ENCODE assay signal across 11 cellular contexts in the genomic region with DNA sequence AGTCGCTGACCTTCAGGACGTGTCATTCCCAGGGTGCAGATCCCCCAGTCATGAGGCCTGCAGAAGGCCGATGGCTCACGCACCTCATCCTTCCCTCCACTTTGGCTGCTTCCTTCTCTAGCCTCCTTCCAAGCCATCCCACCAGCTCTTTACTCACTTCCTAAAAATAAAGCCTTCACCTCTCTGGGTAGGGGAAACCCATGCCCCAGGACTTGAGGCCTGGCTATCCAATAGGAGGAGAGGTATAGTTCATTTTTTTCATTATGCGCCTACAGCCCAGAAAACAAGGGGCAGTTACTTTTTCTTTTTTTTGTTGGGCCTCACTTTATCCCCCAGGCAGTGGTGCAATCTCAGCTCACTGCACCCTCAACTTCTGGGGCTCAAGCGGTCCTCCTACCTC.
A peak's percentile ranks its signal among the peaks of the same experiment; 100 is the strongest.
DNase-seq lines count a peak whose midpoint lies in the region; ATAC-seq, FAIRE-seq and TF ChIP-seq lines count a peak whose summit lies in the region.
"Had no signal": no experiment of that assay in that cellular context is flagged by ENCODE, and none has a peak within 500 bp of the region (broad histone marks: within the 10 kb centered on the region; RNA-seq: fewer than 3 reads in every experiment).

No MANE protein-coding gene starts in this region.

- peaks cover 26% of the 10 kb centered on the region for H3K4me1 Mint-ChIP-seq in activated CD8-positive, alpha-beta T cell treated with anti-CD3 and anti-CD28 coated beads, Interleukin-2, amount 10 ng/mL, durations not matched to agents 7 days and 5 days (ENCODE audit: low read depth)
- H3K4me1 Mint-ChIP-seq in activated CD8-positive, alpha-beta T cell treated with anti-CD3 and anti-CD28 coated beads for 36 hours (ENCODE audit: low read depth): peaks cover 25% of the 10 kb centered on the region
- peaks cover 13% of the 10 kb centered on the region for H3K4me1 Mint-ChIP-seq in stimulated activated effector memory CD8-positive, alpha-beta T cell treated with anti-CD3 and anti-CD28 coated beads, Interleukin-12 subunit alpha, Interleukin-12 subunit beta, amount 100 ng/mL, for 72 hours
- peaks cover 10% of the 10 kb centered on the region for H3K4me1 Mint-ChIP-seq in activated CD8-positive, alpha-beta memory T cell treated with anti-CD3 and anti-CD28 coated beads, Interleukin-2, amount 10 ng/mL, durations not matched to agents 7 days and 5 days

- CTCF ChIA-PET in activated CD8-positive, alpha-beta T cell treated with anti-CD3 and anti-CD28 coated beads, Interleukin-2, amount 10 ng/mL, durations not matched to agents 7 days and 5 days (lab: Charles Lee): interaction anchor here (1.0 to 2.4 kb wide), 2 partner anchors 12 to 14 kb away, joined by 4 to 12 read pairs; no protein-coding TSS in a partner anchor
- CTCF ChIA-PET in activated CD8-positive, alpha-beta T cell treated with anti-CD3 and anti-CD28 coated beads for 36 hours (lab: Charles Lee): interaction anchor here (1.4 kb wide), 1 partner anchor 31 kb away, joined by 4 read pairs; no protein-coding TSS in a partner anchor
- CTCF ChIA-PET in GM12878 (lab: Yijun Ruan, JAX): interaction anchor here (0.9 to 2.1 kb wide), 3 partner anchors 22 to 294 kb away, joined by 4 to 10 read pairs (median 5); no protein-coding TSS in a partner anchor
- CTCF ChIA-PET in activated CD8-positive, alpha-beta memory T cell treated with anti-CD3 and anti-CD28 coated beads, Interleukin-2, amount 10 ng/mL, durations not matched to agents 7 days and 5 days (lab: Charles Lee): interaction anchor here (0.7 to 1.3 kb wide), 2 partner anchors 10 to 124 kb away, joined by 3 read pairs; no protein-coding TSS in a partner anchor

- H3K9me3 ChIP-seq in KOPT-K1 (ENCODE audit: insufficient read depth, low read length, poor library complexity, severe bottlenecking): peaks cover 26% of the 10 kb centered on the region
- H3K9me3 ChIP-seq in GM12878 (replicated peaks; ENCODE audit: control insufficient read depth, insufficient read depth, low read length): peaks cover 11% of the 10 kb centered on the region

- H3K36me3 ChIP-seq in KOPT-K1 (ENCODE audit: insufficient read depth, low read length) (no peaks in the 10 kb centered on the region), GM12878 (ENCODE audit: control insufficient read depth in 2 of 2, insufficient read depth in 2 of 2, low read length in 1 of 2) (no peaks in the 10 kb centered on the region)

- no peaks in the 10 kb centered on the region for H3K79me2 ChIP-seq in GM12878 (ENCODE audit: control insufficient read depth, insufficient read depth, low read length)

- H3K4me3 Mint-ChIP-seq in activated CD8-positive, alpha-beta T cell treated with anti-CD3 and anti-CD28 coated beads, Interleukin-2, amount 10 ng/mL, durations not matched to agents 7 days and 5 days: no peak overlapping the region
- H3K4me3 Mint-ChIP-seq in activated CD8-positive, alpha-beta T cell treated with anti-CD3 and anti-CD28 coated beads for 36 hours: no peak overlapping the region
- H3K4me3 Mint-ChIP-seq in stimulated activated effector memory CD8-positive, alpha-beta T cell treated with anti-CD3 and anti-CD28 coated beads, Interleukin-12 subunit alpha, Interleukin-12 subunit beta, amount 100 ng/mL, for 72 hours: no peak overlapping the region
- no peak overlapping the region for H3K4me3 Mint-ChIP-seq in activated CD8-positive, alpha-beta memory T cell treated with anti-CD3 and anti-CD28 coated beads, Interleukin-2, amount 10 ng/mL, durations not matched to agents 7 days and 5 days
- H3K4me3 Mint-ChIP-seq: CD4-positive, CD25-positive, alpha-beta regulatory T cell had no signal

- no peak for ATAC-seq in activated CD8-positive, alpha-beta T cell treated with anti-CD3 and anti-CD28 coated beads, Interleukin-2, amount 10 ng/mL, durations not matched to agents 7 days and 5 days
- no peak for ATAC-seq in activated CD8-positive, alpha-beta T cell treated with anti-CD3 and anti-CD28 coated beads for 36 hours
- 0 out of 3 replicates have a peak, but pooled peaks have one; percentile 8 for ATAC-seq in GM12878
- ATAC-seq in stimulated activated effector memory CD8-positive, alpha-beta T cell treated with anti-CD3 and anti-CD28 coated beads, Interleukin-12 subunit alpha, Interleukin-12 subunit beta, amount 100 ng/mL, for 72 hours: no peak
- ATAC-seq in activated CD8-positive, alpha-beta memory T cell treated with anti-CD3 and anti-CD28 coated beads, Interleukin-2, amount 10 ng/mL, durations not matched to agents 7 days and 5 days: no peak

- no peak for TF ChIP-seq RAD21 in GM12878 (IDR thresholded peaks at IDR 0.05; ENCODE audit: insufficient read depth, low read depth, low read length)

- no peak for DNase-seq in activated CD8-positive, alpha-beta T cell treated with anti-CD3 and anti-CD28 coated beads, Interleukin-2, amount 10 ng/mL, durations not matched to agents 7 days and 5 days
- no peak for DNase-seq in activated CD8-positive, alpha-beta T cell treated with anti-CD3 and anti-CD28 coated beads for 36 hours
- DNase-seq in GM12878 (ENCODE audit: low read depth, low spot score) (no peak), epidermal melanocyte (ENCODE audit: insufficient read length, low spot score) (no peak), dedifferentiated amniotic fluid mesenchymal stem cell (ENCODE audit: extremely low spot score) (no peak)
- DNase-seq in stimulated activated effector memory CD8-positive, alpha-beta T cell treated with anti-CD3 and anti-CD28 coated beads, Interleukin-12 subunit alpha, Interleukin-12 subunit beta, amount 100 ng/mL, for 72 hours (ENCODE audit: low spot score in 2 of 2): no peak
- DNase-seq in activated CD8-positive, alpha-beta memory T cell treated with anti-CD3 and anti-CD28 coated beads, Interleukin-2, amount 10 ng/mL, durations not matched to agents 7 days and 5 days: no peak
- DNase-seq: IMR-90, SIG-M5 had no signal

- SMC1A ChIA-PET in GM12878 (lab: Charles Lee; ENCODE audit: uncharacterized antibody, unreplicated experiment): interaction anchor here (1.2 to 3.1 kb wide), 9 partner anchors 15 to 128 kb away, joined by 3 to 20 read pairs (median 6); no protein-coding TSS in a partner anchor

- no peaks in the 10 kb centered on the region for H4K20me1 ChIP-seq in GM12878 (ENCODE audit: control insufficient read depth, insufficient read depth)

- H3K4me3 ChIP-seq in GM12878: no peak overlapping the region

- H3K4me2 ChIP-seq in GM12878 (ENCODE audit: control insufficient read depth, insufficient read depth): peak overlapping the region; percentile 17

- FAIRE-seq in GM12878 (lab: Jason Lieb, UNC): no peak

- intact Hi-C loops in activated CD8-positive, alpha-beta T cell treated with anti-CD3 and anti-CD28 coated beads for 36 hours (cut with micrococcal nuclease): no loop called here
- intact Hi-C loops in GM12878 (cut with micrococcal nuclease; ENCODE audit: unreplicated experiment): no loop called here

- H3K27ac ChIP-seq in KOPT-K1 (ENCODE audit: low read depth, low read length, poor library complexity, severe bottlenecking) (peak overlapping the region; percentile 15), GM12878 (ENCODE audit: control insufficient read depth, insufficient read depth) (no peak overlapping the region)

- TF ChIP-seq EP300 in GM12878 (IDR thresholded peaks at IDR 0.05; ENCODE audit: borderline replicate concordance in 1 of 2, control insufficient read depth in 1 of 2, low read depth in 2 of 2, low read length in 2 of 2): no peak

- TF ChIP-seq POLR2A in GM12878 (IDR thresholded peaks at IDR 0.05; ENCODE audit: low read depth, low read length): no peak

- peaks cover 16% of the 10 kb centered on the region for H3K36me3 Mint-ChIP-seq in activated CD8-positive, alpha-beta T cell treated with anti-CD3 and anti-CD28 coated beads, Interleukin-2, amount 10 ng/mL, durations not matched to agents 7 days and 5 days (ENCODE audit: low read depth)
- H3K36me3 Mint-ChIP-seq in activated CD8-positive, alpha-beta T cell treated with anti-CD3 and anti-CD28 coated beads for 36 hours (ENCODE audit: low read depth): peaks cover 4% of the 10 kb centered on the region
- no peaks in the 10 kb centered on the region for H3K36me3 Mint-ChIP-seq in stimulated activated effector memory CD8-positive, alpha-beta T cell treated with anti-CD3 and anti-CD28 coated beads, Interleukin-12 subunit alpha, Interleukin-12 subunit beta, amount 100 ng/mL, for 72 hours
- H3K36me3 Mint-ChIP-seq in activated CD8-positive, alpha-beta memory T cell treated with anti-CD3 and anti-CD28 coated beads, Interleukin-2, amount 10 ng/mL, durations not matched to agents 7 days and 5 days: peaks cover 7% of the 10 kb centered on the region

- 94% methylated on average over 6 of the region's 6 CpGs for WGBS in GM12878 (ENCODE audit: insufficient coverage, insufficient replicate concordance, low lambda C conversion rate, missing lambda C conversion rate)

- no peak for TF ChIP-seq CTCF in activated CD8-positive, alpha-beta T cell treated with anti-CD3 and anti-CD28 coated beads for 36 hours (IDR thresholded peaks at IDR 0.05)
- TF ChIP-seq CTCF in GM12878 (IDR thresholded peaks at IDR 0.05 in 2 of 3, conservative IDR thresholded peaks at IDR 0.05 in 1 of 3; ENCODE audit: control insufficient read depth in 2 of 3, extremely low read depth in 1 of 3, insufficient read depth in 1 of 3, low read depth in 3 of 3, low read length in 3 of 3): no peak

- BruUV-seq in GM12878 (replicated peaks; lab: Mats Ljungman, UMichigan): no TSS peak

- H3K4me1 ChIP-seq in GM12878 (ENCODE audit: control insufficient read depth, insufficient read depth, low read length): peaks cover 30% of the 10 kb centered on the region

- H3K27me3 Mint-ChIP-seq in activated CD8-positive, alpha-beta T cell treated with anti-CD3 and anti-CD28 coated beads, Interleukin-2, amount 10 ng/mL, durations not matched to agents 7 days and 5 days (ENCODE audit: low read depth): no peaks in the 10 kb centered on the region
- H3K27me3 Mint-ChIP-seq in activated CD8-positive, alpha-beta T cell treated with anti-CD3 and anti-CD28 coated beads for 36 hours: no peaks in the 10 kb centered on the region
- H3K27me3 Mint-ChIP-seq in activated CD8-positive, alpha-beta memory T cell treated with anti-CD3 and anti-CD28 coated beads, Interleukin-2, amount 10 ng/mL, durations not matched to agents 7 days and 5 days: peaks cover 2% of the 10 kb centered on the region
- H3K27me3 Mint-ChIP-seq: CD4-positive, CD25-positive, alpha-beta regulatory T cell had no signal

- in situ Hi-C loops in GM12878 (cut with MboI): no loop called here

- H2AFZ ChIP-seq in GM12878 (ENCODE audit: control insufficient read depth, low read depth, low read length): no peak overlapping the region

- RAD21 ChIA-PET in GM12878 (lab: Charles Lee; ENCODE audit: unreplicated experiment): interaction anchor here (0.6 to 2.1 kb wide), 8 partner anchors 15 to 121 kb away, joined by 3 to 12 read pairs (median 4); no protein-coding TSS in a partner anchor

- POLR2A ChIA-PET in activated CD8-positive, alpha-beta T cell treated with anti-CD3 and anti-CD28 coated beads, Interleukin-2, amount 10 ng/mL, durations not matched to agents 7 days and 5 days (lab: Charles Lee): no interaction called here
- POLR2A ChIA-PET in activated CD8-positive, alpha-beta T cell treated with anti-CD3 and anti-CD28 coated beads for 36 hours (lab: Charles Lee): no interaction called here
- POLR2A ChIA-PET in GM12878 (lab: Charles Lee): interaction anchor here (0.6 kb wide), 2 partner anchors 23 to 28 kb away, joined by 4 read pairs; no protein-coding TSS in a partner anchor

- H3K27ac Mint-ChIP-seq in activated CD8-positive, alpha-beta T cell treated with anti-CD3 and anti-CD28 coated beads, Interleukin-2, amount 10 ng/mL, durations not matched to agents 7 days and 5 days: peak overlapping the region; percentile 78
- H3K27ac Mint-ChIP-seq in activated CD8-positive, alpha-beta T cell treated with anti-CD3 and anti-CD28 coated beads for 36 hours: no peak overlapping the region
- peak overlapping the region; percentile 26 for H3K27ac Mint-ChIP-seq in stimulated activated effector memory CD8-positive, alpha-beta T cell treated with anti-CD3 and anti-CD28 coated beads, Interleukin-12 subunit alpha, Interleukin-12 subunit beta, amount 100 ng/mL, for 72 hours
- H3K27ac Mint-ChIP-seq in activated CD8-positive, alpha-beta memory T cell treated with anti-CD3 and anti-CD28 coated beads, Interleukin-2, amount 10 ng/mL, durations not matched to agents 7 days and 5 days: no peak overlapping the region

- H3K9ac ChIP-seq in GM12878 (ENCODE audit: control insufficient read depth, insufficient read depth, low read length): no peak overlapping the region

- no peaks in the 10 kb centered on the region for H3K27me3 ChIP-seq in GM12878 (replicated peaks in 1 of 2; ENCODE audit: control insufficient read depth in 2 of 2, insufficient read depth in 2 of 2, low read length in 1 of 2)

- peaks cover 5% of the 10 kb centered on the region for H3K9me3 Mint-ChIP-seq in activated CD8-positive, alpha-beta T cell treated with anti-CD3 and anti-CD28 coated beads, Interleukin-2, amount 10 ng/mL, durations not matched to agents 7 days and 5 days (ENCODE audit: insufficient read depth)
- H3K9me3 Mint-ChIP-seq in activated CD8-positive, alpha-beta T cell treated with anti-CD3 and anti-CD28 coated beads for 36 hours: peaks cover 14% of the 10 kb centered on the region
- H3K9me3 Mint-ChIP-seq in stimulated activated effector memory CD8-positive, alpha-beta T cell treated with anti-CD3 and anti-CD28 coated beads, Interleukin-12 subunit alpha, Interleukin-12 subunit beta, amount 100 ng/mL, for 72 hours: peaks cover 2% of the 10 kb centered on the region
- H3K9me3 Mint-ChIP-seq in activated CD8-positive, alpha-beta memory T cell treated with anti-CD3 and anti-CD28 coated beads, Interleukin-2, amount 10 ng/mL, durations not matched to agents 7 days and 5 days (ENCODE audit: low read depth): peaks cover 2% of the 10 kb centered on the region

Comparison
In these comparisons a context has a peak if more than half of its experiments do, and no peak if none do; other contexts are left out.
1. H3K27ac Mint-ChIP-seq: peak in activated CD8-positive, alpha-beta T cell treated with anti-CD3 and anti-CD28 coated beads, Interleukin-2, amount 10 ng/mL, durations not matched to agents 7 days and 5 days (single experiment) and stimulated activated effector memory CD8-positive, alpha-beta T cell treated with anti-CD3 and anti-CD28 coated beads, Interleukin-12 subunit alpha, Interleukin-12 subunit beta, amount 100 ng/mL, for 72 hours (single experiment); none in activated CD8-positive, alpha-beta T cell treated with anti-CD3 and anti-CD28 coated beads for 36 hours (single experiment) and activated CD8-positive, alpha-beta memory T cell treated with anti-CD3 and anti-CD28 coated beads, Interleukin-2, amount 10 ng/mL, durations not matched to agents 7 days and 5 days (single experiment).